In genomic region chr3:15405448-15406050, GRCh38 we compare ENCODE assay signal across 8 cellular contexts. TPM values are rescaled to one million over a fixed set of nuclear protein-coding genes. Genes with fewer than 3 reads are reported as not detected.
DNase-seq lines count a peak whose midpoint lies in the region; ATAC-seq and TF ChIP-seq lines count a peak whose summit lies in the region.

No MANE protein-coding gene starts in this region.

- peaks cover 15% of the 10 kb centered on the region for H3K36me3 Mint-ChIP-seq in activated B cell treated with CpG ODN at 0.5 μM for 24 hours (ENCODE audit: low read depth)

- peak; percentile 27 for TF ChIP-seq CTCF in activated B cell treated with CpG ODN at 0.5 μM for 24 hours (IDR thresholded peaks at IDR 0.05)

- no peaks in the 10 kb centered on the region for H3K27me3 Mint-ChIP-seq in activated B cell treated with CpG ODN at 0.5 μM for 24 hours

- DNase-seq in D341Med (ENCODE audit: low spot score) (peak; percentile 56), NCI-H2029 (lab: John Stamatoyannopoulos, UW) (peak; percentile 36), activated B cell treated with CpG ODN at 0.5 μM for 24 hours (no peak), Right ventricle myocardium superior (no peak), retina (peak; percentile 4)
- DNase-seq in stimulated activated CD4-positive, alpha-beta T cell treated with anti-CD3 and anti-CD28 coated beads, Interleukin-4, amount 100 ng/mL, for 1 hour, result no peak

- H3K9me3 Mint-ChIP-seq in activated B cell treated with CpG ODN at 0.5 μM for 24 hours, result no peaks in the 10 kb centered on the region

- no peak overlapping the region for H3K4me3 Mint-ChIP-seq in activated B cell treated with CpG ODN at 0.5 μM for 24 hours

- peak; percentile 47 for ATAC-seq in GM21367 (IDR thresholded peaks at IDR 0.05; ENCODE audit: unreplicated experiment)
- ATAC-seq in activated B cell treated with CpG ODN at 0.5 μM for 24 hours (ENCODE audit: low read depth), result peak; percentile 73
- ATAC-seq in Right ventricle myocardium superior (ENCODE audit: poor library complexity), result peak; percentile 76
- no peak for ATAC-seq in GM19023 (IDR thresholded peaks at IDR 0.05; ENCODE audit: unreplicated experiment)

- POLR2A ChIA-PET in activated B cell treated with CpG ODN at 0.5 μM for 24 hours (lab: Charles Lee), result interaction anchor here (0.7 to 1.7 kb wide), 8 partner anchors 21 to 204 kb away, joined by 3 to 9 read pairs (median 4); partner anchors contain the start of genes CAPN7 and SH3BP5

- H3K4me1 Mint-ChIP-seq in activated B cell treated with CpG ODN at 0.5 μM for 24 hours, result peaks cover 24% of the 10 kb centered on the region

- intact Hi-C loops in activated B cell treated with CpG ODN at 0.5 μM for 24 hours (cut with micrococcal nuclease), result loop anchor here (1.0 kb wide), 7 partner anchors 27 to 297 kb away; partner anchors contain the start of gene CAPN7
- intact Hi-C loops in Right ventricle myocardium superior (cut with DNase I), result loop anchor here (5.0 kb wide), 1 partner anchor 203 kb away; no protein-coding TSS in a partner anchor

- no peak overlapping the region for H3K27ac Mint-ChIP-seq in activated B cell treated with CpG ODN at 0.5 μM for 24 hours

- CTCF ChIA-PET in activated B cell treated with CpG ODN at 0.5 μM for 24 hours (lab: Charles Lee), result interaction anchor here (0.9 to 4.3 kb wide), 41 partner anchors 19 to 484 kb away, joined by 3 to 156 read pairs (median 5); partner anchors contain the start of genes CAPN7 and SH3BP5

RNA-seq across cellular contexts. Expression of gene METTL6, which starts 21.8 kb away (rescaled TPM):
- 18.7 and 20.2 TPM in 2 replicates for total RNA-seq in activated B cell treated with CpG ODN at 0.5 μM for 24 hours
- total RNA-seq in Right ventricle myocardium superior, result 8.5 TPM

RNA-seq across cellular contexts. Expression of gene EAF1, which starts 21.8 kb away (rescaled TPM):
- total RNA-seq in activated B cell treated with CpG ODN at 0.5 μM for 24 hours (19.2 and 19.7 TPM in 2 replicates), Right ventricle myocardium superior (7.8 TPM)

Comparison
In these comparisons a context has a peak if more than half of its experiments do, and no peak if none do; other contexts are left out.
1. DNase-seq: peak in D341Med (single experiment), NCI-H2029 (single experiment) and retina (single experiment); none in activated B cell treated with CpG ODN at 0.5 μM for 24 hours (single experiment), Right ventricle myocardium superior (single experiment) and stimulated activated CD4-positive, alpha-beta T cell treated with anti-CD3 and anti-CD28 coated beads, Interleukin-4, amount 100 ng/mL, for 1 hour (single experiment).